ENCODE assay signal across 21 cellular contexts in genomic region chr11:100727410-100727809, GRCh38. TPM values are rescaled to one million over a fixed set of nuclear protein-coding genes. Genes with fewer than 3 reads are reported as not detected.
DNase-seq lines count a peak whose midpoint lies in the region; ATAC-seq and TF ChIP-seq lines count a peak whose summit lies in the region.
"Had no signal": no experiment of that assay in that cellular context is flagged by ENCODE, and none has a peak within 500 bp of the region (broad histone marks: within the 10 kb centered on the region; RNA-seq: fewer than 3 reads in every experiment).

No MANE protein-coding gene starts in this region.

- intact Hi-C loops in cardiac septum (cut with DNase I) = no loop called here

- no peak for ATAC-seq in activated CD4-positive, CD25-positive, alpha-beta regulatory T cell treated with anti-CD3 and anti-CD28 coated beads, Interleukin-2, amount 50 U/mL, for 24 hours
- ATAC-seq: naive thymus-derived CD8-positive, alpha-beta T cell; stimulated activated memory B cell treated with anti-CD40 and anti-IgM and Interleukin-4, amounts not matched to agents 10 μg/mL and 1 μg/mL and 100 μg/mL, for 72 hours had no signal

- no peaks in the 10 kb centered on the region for H3K9me3 ChIP-seq in smooth muscle cell (replicated peaks; ENCODE audit: low read depth)
- H3K9me3 ChIP-seq: esophagus muscularis mucosa, ovary, SJSA1, thoracic aorta had no signal

- H3K27me3 ChIP-seq in smooth muscle cell (ENCODE audit: low read depth) = no peaks in the 10 kb centered on the region
- H3K27me3 ChIP-seq: esophagus muscularis mucosa, ovary, SJSA1 had no signal

- H2AFZ ChIP-seq in smooth muscle cell (ENCODE audit: low read depth) = no peak overlapping the region

- peak overlapping the region; percentile 52 for H3K4me2 ChIP-seq in smooth muscle cell

- DNase-seq in SW480 (ENCODE audit: low spot score) (peak; percentile 40), cardiac septum (ENCODE audit: low spot score) (peak; percentile 85), lung microvascular endothelial cell (ENCODE audit: low read depth in 2 of 2) (peak; percentile 10 to 14), smooth muscle cell (lab: John Stamatoyannopoulos, UW; ENCODE audit: unreplicated experiment) (no peak), HT-29 (ENCODE audit: low spot score) (no peak), dermis blood vessel endothelial cell (no peak)
- DNase-seq: activated CD4-positive, alpha-beta T cell treated with anti-CD3 and anti-CD28 coated beads, Interleukin-2, amount 50 U/mL, for 4 hours; activated gamma-delta T cell; effector CD4-positive, alpha-beta T cell; MM.1S; naive thymus-derived CD8-positive, alpha-beta T cell; ovary; stimulated activated CD4-positive, alpha-beta T cell treated with anti-CD3 and anti-CD28 coated beads, Interleukin-1b, Interleukin-23, amount 100 ng/mL, for 48 hours had no signal

- peaks cover 19% of the 10 kb centered on the region for H3K4me1 ChIP-seq in smooth muscle cell (ENCODE audit: low read depth)
- H3K4me1 ChIP-seq: SJSA1 had no signal

- no peak overlapping the region for H3K27ac ChIP-seq in smooth muscle cell (ENCODE audit: low read depth)
- H3K27ac ChIP-seq: esophagus muscularis mucosa, ovary, SJSA1, thoracic aorta, VCaP had no signal

- peaks cover 13% of the 10 kb centered on the region for H4K20me1 ChIP-seq in smooth muscle cell (ENCODE audit: low read depth)

- WGBS in smooth muscle cell (ENCODE audit: low lambda C conversion rate) = 59% methylated on average over 9 of the region's 9 CpGs

- no peak overlapping the region for H3K4me3 ChIP-seq in smooth muscle cell
- H3K4me3 ChIP-seq: esophagus muscularis mucosa, lung, ovary, SJSA1, thoracic aorta had no signal

- H3K79me2 ChIP-seq in smooth muscle cell (ENCODE audit: low read depth) = peaks cover 80% of the 10 kb centered on the region

- no peak for TF ChIP-seq CTCF in smooth muscle cell (IDR thresholded peaks at IDR 0.05; ENCODE audit: borderline replicate concordance, insufficient read depth, poor library complexity, severe bottlenecking)

- peaks cover 7% of the 10 kb centered on the region for H3F3A ChIP-seq in smooth muscle cell (ENCODE audit: low read depth)

- H3K36me3 ChIP-seq in smooth muscle cell (ENCODE audit: low read depth) = no peaks in the 10 kb centered on the region
- H3K36me3 ChIP-seq: esophagus muscularis mucosa, ovary, SJSA1, thoracic aorta had no signal

- no peak overlapping the region for H3K9ac ChIP-seq in smooth muscle cell (ENCODE audit: low read depth)

RNA-seq across cellular contexts. Expression of gene ARHGAP42, which starts 40.3 kb away (rescaled TPM):
- total RNA-seq in cardiac septum (12.0 TPM), lung microvascular endothelial cell (2.4 and 7.1 TPM in 2 replicates), smooth muscle cell (49.3 and 53.4 TPM in 2 replicates), dermis blood vessel endothelial cell (6.0 and 13.4 TPM in 2 replicates)
- 12.2 and 12.7 TPM in 2 replicates for polyA plus RNA-seq in smooth muscle cell
- total RNA-seq in HT-29 (2014; rRNA removed; shearing (Covaris generic)) = 4.5 and 4.8 TPM in 2 replicates
- polyA plus RNA-seq: CD14-positive monocyte had no signal

Comparison
In these comparisons a context has a peak if more than half of its experiments do, and no peak if none do; other contexts are left out.
1. DNase-seq: peak in SW480 (single experiment), cardiac septum (single experiment) and lung microvascular endothelial cell (2 of 2); none in smooth muscle cell (single experiment), HT-29 (single experiment) and dermis blood vessel endothelial cell (single experiment).